ENCODE assay signal across 18 cellular contexts in the genomic region with DNA sequence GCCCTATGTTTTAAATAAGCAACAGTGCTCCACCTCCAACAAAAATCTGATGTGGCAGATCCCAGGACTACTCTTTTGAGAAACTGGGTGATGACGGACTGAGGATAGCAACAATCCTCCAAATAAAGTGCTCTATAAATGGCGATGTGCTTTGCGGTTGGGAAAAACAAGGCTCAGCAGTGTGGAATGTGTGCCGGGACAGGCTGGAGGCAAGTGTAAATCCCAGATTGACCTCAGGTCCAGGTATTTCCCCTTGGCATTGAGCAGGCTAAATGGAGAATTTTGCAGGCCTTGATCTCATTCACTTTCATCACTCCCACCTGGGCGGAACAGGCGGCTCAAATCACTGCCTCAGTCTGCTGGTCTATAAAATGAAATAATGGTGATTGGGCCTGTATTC. TPM values are rescaled to one million over a fixed set of nuclear protein-coding genes. Genes with fewer than 3 reads are reported as not detected.
"Had no signal": no experiment of that assay in that cellular context is flagged by ENCODE, and none has a peak within 500 bp of the region (broad histone marks: within the 10 kb centered on the region; RNA-seq: fewer than 3 reads in every experiment).

No MANE protein-coding gene starts in this region.

- H3K9ac ChIP-seq: neural progenitor cell had no signal

- ATAC-seq: SK-N-SH treated with all-trans-retinoic acid at 6 μM for 48 hours; stimulated activated effector memory CD8-positive, alpha-beta T cell treated with anti-CD3 and anti-CD28 coated beads, Interleukin-12 subunit alpha, Interleukin-12 subunit beta, amount 100 ng/mL, for 72 hours; WTC11 had no signal

- H3K4me3 Mint-ChIP-seq: neural progenitor cell; stimulated activated effector memory CD8-positive, alpha-beta T cell treated with anti-CD3 and anti-CD28 coated beads, Interleukin-12 subunit alpha, Interleukin-12 subunit beta, amount 100 ng/mL, for 72 hours; T-helper 1 cell treated with Interleukin-12 subunit alpha and Interleukin-12 subunit beta and Interleukin-4 antibody, amounts not matched to agents 30 μg/mL and 1 μg/mL, for 36 hours; WTC11 had no signal

- H3K36me3 ChIP-seq: adrenal gland, left ventricle myocardium inferior, neural progenitor cell, right atrium auricular region, tibial artery had no signal

- H3K4me2 ChIP-seq: neural progenitor cell, smooth muscle cell had no signal

- H3K4me3 ChIP-seq: neural progenitor cell, smooth muscle cell, tibial artery had no signal

- H3K27me3 ChIP-seq: adrenal gland, neural progenitor cell, right atrium auricular region, tibial artery had no signal

- H3K4me1 Mint-ChIP-seq: stimulated activated effector memory CD8-positive, alpha-beta T cell treated with anti-CD3 and anti-CD28 coated beads, Interleukin-12 subunit alpha, Interleukin-12 subunit beta, amount 100 ng/mL, for 72 hours had no signal

- H3K27ac Mint-ChIP-seq: activated T-helper 2 cell treated with anti-CD3 and anti-CD28 coated beads, Interferon-gamma antibody, Interleukin-2, Interleukin-4, amounts not matched to agents 10 μg/mL and 5 μg/mL and 100 μg/mL, durations not matched to agents 14 hours and 24 hours and 36 hours; neural progenitor cell; stimulated activated effector memory CD8-positive, alpha-beta T cell treated with anti-CD3 and anti-CD28 coated beads, Interleukin-12 subunit alpha, Interleukin-12 subunit beta, amount 100 ng/mL, for 72 hours; T-helper 1 cell treated with Interleukin-12 subunit alpha and Interleukin-12 subunit beta and Interleukin-4 antibody, amounts not matched to agents 30 μg/mL and 1 μg/mL, for 36 hours; WTC11 had no signal

- H3K27ac ChIP-seq: adrenal gland, left ventricle myocardium inferior, neural progenitor cell, right atrium auricular region had no signal

- H3K36me3 Mint-ChIP-seq: neural progenitor cell; stimulated activated effector memory CD8-positive, alpha-beta T cell treated with anti-CD3 and anti-CD28 coated beads, Interleukin-12 subunit alpha, Interleukin-12 subunit beta, amount 100 ng/mL, for 72 hours; WTC11 had no signal

- H3K9me3 Mint-ChIP-seq: activated T-helper 2 cell treated with anti-CD3 and anti-CD28 coated beads, Interferon-gamma antibody, Interleukin-2, Interleukin-4, amounts not matched to agents 10 μg/mL and 5 μg/mL and 100 μg/mL, durations not matched to agents 14 hours and 24 hours and 36 hours; neural progenitor cell; stimulated activated effector memory CD8-positive, alpha-beta T cell treated with anti-CD3 and anti-CD28 coated beads, Interleukin-12 subunit alpha, Interleukin-12 subunit beta, amount 100 ng/mL, for 72 hours; T-helper 1 cell treated with Interleukin-12 subunit alpha and Interleukin-12 subunit beta and Interleukin-4 antibody, amounts not matched to agents 30 μg/mL and 1 μg/mL, for 36 hours; WTC11 had no signal

- H3K9me3 ChIP-seq: adrenal gland, left ventricle myocardium inferior, right atrium auricular region, tibial artery had no signal

- FAIRE-seq: islet of Langerhans had no signal

- H3K4me1 ChIP-seq: adrenal gland had no signal

- DNase-seq: activated CD4-positive, alpha-beta T cell treated with anti-CD3 and anti-CD28 coated beads for 48 hours; activated naive CD4-positive, alpha-beta T cell treated with anti-CD3 and anti-CD28 coated beads, Interleukin-2, amount 50 U/mL, for 16 hours; adrenal gland; central memory CD4-positive, alpha-beta T cell; cortex of kidney; foreskin fibroblast; left ventricle myocardium inferior; tibial artery had no signal

RNA-seq across cellular contexts. Expression of a gene that starts 36.8 kb away (rescaled TPM):
- total RNA-seq: activated T-helper 2 cell treated with anti-CD3 and anti-CD28 coated beads, Interferon-gamma antibody, Interleukin-2, Interleukin-4, amounts not matched to agents 10 μg/mL and 5 μg/mL and 100 μg/mL, durations not matched to agents 14 hours and 24 hours and 36 hours; left ventricle myocardium inferior; mesenteric fat pad; right atrium auricular region; smooth muscle cell had no signal
- polyA plus RNA-seq: smooth muscle cell had no signal
